15 cellular contexts compared by ENCODE assay signal in the genomic region with DNA sequence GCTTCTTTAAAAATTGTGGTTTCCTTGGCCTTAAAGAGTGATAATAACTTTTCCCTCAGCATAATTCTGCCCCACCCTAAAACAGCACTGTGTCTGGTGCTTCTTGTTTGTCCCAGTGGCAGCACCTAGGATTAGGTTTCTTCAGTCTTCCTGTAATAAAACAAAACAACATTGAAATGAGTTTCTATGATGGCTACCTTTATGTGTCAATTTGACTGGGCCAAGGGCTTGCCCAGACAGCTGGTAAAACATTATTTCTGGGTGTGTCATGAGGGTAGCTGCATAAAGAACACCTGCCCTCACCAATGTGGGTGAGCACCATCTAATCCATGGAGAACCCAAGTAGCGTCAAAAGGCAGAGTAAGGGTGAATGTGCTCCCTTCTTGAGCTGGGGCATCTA.
DNase-seq lines count a peak whose midpoint lies in the region; ATAC-seq and TF ChIP-seq lines count a peak whose summit lies in the region.
"Had no signal": no experiment of that assay in that cellular context is flagged by ENCODE, and none has a peak within 500 bp of the region (broad histone marks: within the 10 kb centered on the region; RNA-seq: fewer than 3 reads in every experiment).

No MANE protein-coding gene starts in this region.

- DNase-seq in Calu3 (no peak), NCI-H2081 treated with DMSO at 0.1 percent for 48 hours (lab: John Stamatoyannopoulos, UW) (peak; percentile 31), PC-9 (peak in 1 of 2 experiments; percentile 76), erythroblast (lab: John Stamatoyannopoulos, UW) (no peak), cortex of kidney (lab: John Stamatoyannopoulos, UW) (no peak)
- DNase-seq in activated CD4-positive, alpha-beta T cell treated with anti-CD3 and anti-CD28 coated beads for 48 hours: no peak
- DNase-seq: activated CD4-positive, alpha-beta T cell treated with anti-CD3 and anti-CD28 coated beads for 1 hour; activated naive CD4-positive, alpha-beta T cell; dermis blood vessel endothelial cell; stimulated activated CD4-positive, alpha-beta T cell treated with anti-CD3 and anti-CD28 coated beads, Interleukin-1b, Interleukin-23, amount 100 ng/mL, for 48 hours had no signal

- H3K27me3 ChIP-seq in PC-9 (ENCODE audit: insufficient read depth, low read depth): no peaks in the 10 kb centered on the region

- intact Hi-C loops in Calu3 (cut with micrococcal nuclease; ENCODE audit: unreplicated experiment): loop anchor here (2.0 to 5.0 kb wide), 4 partner anchors 16 to 230 kb away; no protein-coding TSS in a partner anchor
- intact Hi-C loops in PC-9 (cut with micrococcal nuclease; ENCODE audit: unreplicated experiment): no loop called here

- TSS peak; percentile 90 for BruUV-seq in Calu3 (replicated peaks; lab: Mats Ljungman, UMichigan)
- TSS peak; percentile 87 for BruUV-seq in PC-9 (replicated peaks; lab: Mats Ljungman, UMichigan)

- H2AFZ ChIP-seq in PC-9: no peak overlapping the region

- H3K4me3 ChIP-seq in PC-9: peak overlapping the region; percentile 12; the same call in 1 of the 2 replicates
- no peak overlapping the region for H3K4me3 ChIP-seq in mesodermal cell (ENCODE audit: extremely low read depth, insufficient read depth, low read length, poor library complexity, severe bottlenecking)
- H3K4me3 ChIP-seq: thoracic aorta had no signal

- H3K9me2 ChIP-seq in PC-9 (ENCODE audit: insufficient read depth): no peaks in the 10 kb centered on the region

- H3K4me1 ChIP-seq in PC-9 (replicated peaks; ENCODE audit: insufficient read depth): peaks cover 67% of the 10 kb centered on the region
- H3K4me1 ChIP-seq in mesodermal cell (ENCODE audit: control insufficient read depth, insufficient read depth, low read length, poor library complexity, severe bottlenecking): peaks cover 13% of the 10 kb centered on the region

- CTCF ChIA-PET in Calu3 (lab: Charles Lee) (interaction anchor here (0.9 to 1.2 kb wide), 3 partner anchors 22 to 232 kb away, joined by 3 to 5 read pairs (median 4); no protein-coding TSS in a partner anchor), PC-9 (lab: Charles Lee) (no interaction called here)

- peaks cover 3% of the 10 kb centered on the region for H3K9me3 Mint-ChIP-seq in Calu3 (ENCODE audit: low read depth, unreplicated experiment)
- H3K9me3 Mint-ChIP-seq: T-helper 2 cell treated with Interferon-gamma antibody and Interleukin-4, amounts not matched to agents 5 μg/mL and 100 μg/mL, for 36 hours had no signal

- H3K9me3 ChIP-seq in PC-9 (ENCODE audit: insufficient read depth, low read depth) (no peaks in the 10 kb centered on the region), mesodermal cell (ENCODE audit: control insufficient read depth, low read length) (peaks cover 12% of the 10 kb centered on the region)
- H3K9me3 ChIP-seq: thoracic aorta had no signal

- peaks cover 88% of the 10 kb centered on the region for H3K4me1 Mint-ChIP-seq in Calu3 (ENCODE audit: low read depth, unreplicated experiment)

- H3F3A ChIP-seq in PC-9 (ENCODE audit: insufficient read depth, low read depth): peaks cover 61% of the 10 kb centered on the region

- H3K4me2 ChIP-seq in PC-9: peak overlapping the region; percentile 69

- WGBS in mesodermal cell (ENCODE audit: insufficient coverage in 2 of 2), 2 experiments: 100% methylated on average over 1 of the region's 1 CpG; no CpG with 5 or more reads in 1 of the 2 experiments

- no peak for TF ChIP-seq CTCF in Calu3 (IDR thresholded peaks at IDR 0.05; ENCODE audit: unreplicated experiment)
- TF ChIP-seq CTCF in PC-9 (conservative IDR thresholded peaks at IDR 0.05): no peak

- no peak overlapping the region for H3K4me3 Mint-ChIP-seq in Calu3 (ENCODE audit: low read depth, unreplicated experiment)
- H3K4me3 Mint-ChIP-seq: nephron; T-helper 2 cell treated with Interferon-gamma antibody and Interleukin-4, amounts not matched to agents 5 μg/mL and 100 μg/mL, for 36 hours had no signal

- no peaks in the 10 kb centered on the region for H3K27me3 Mint-ChIP-seq in Calu3 (ENCODE audit: unreplicated experiment)

- H3K36me3 Mint-ChIP-seq in Calu3 (ENCODE audit: insufficient read depth, unreplicated experiment): peaks cover 30% of the 10 kb centered on the region

- no peak for TF ChIP-seq POLR2A in erythroblast (IDR thresholded peaks at IDR 0.05; ENCODE audit: low read length)

- no peaks in the 10 kb centered on the region for H4K20me1 ChIP-seq in PC-9 (ENCODE audit: insufficient read depth)

- POLR2A ChIA-PET in PC-9 (lab: Charles Lee; ENCODE audit: unreplicated experiment): interaction anchor here (0.5 to 1.0 kb wide), 4 partner anchors 52 to 171 kb away, joined by 3 to 11 read pairs (median 4); no protein-coding TSS in a partner anchor

- H3K27ac ChIP-seq in PC-9: peak overlapping the region; percentile 98
- H3K27ac ChIP-seq in mesodermal cell (ENCODE audit: low read depth, low read length, severe bottlenecking): peak overlapping the region; percentile 25
- H3K27ac ChIP-seq: thoracic aorta had no signal

- H3K36me3 ChIP-seq in PC-9 (ENCODE audit: low read depth) (no peaks in the 10 kb centered on the region), mesodermal cell (ENCODE audit: control insufficient read depth, insufficient read depth, low read length) (no peaks in the 10 kb centered on the region)
- H3K36me3 ChIP-seq: thoracic aorta had no signal

- H3K27ac Mint-ChIP-seq in Calu3 (ENCODE audit: unreplicated experiment): peak overlapping the region; percentile 89
- H3K27ac Mint-ChIP-seq: T-helper 2 cell treated with Interferon-gamma antibody and Interleukin-4, amounts not matched to agents 5 μg/mL and 100 μg/mL, for 36 hours had no signal

- no peak for ATAC-seq in HG03469 (IDR thresholded peaks at IDR 0.05; ENCODE audit: unreplicated experiment)

- H3K79me2 ChIP-seq in PC-9 (ENCODE audit: low read depth): no peaks in the 10 kb centered on the region
